In the genomic region with DNA sequence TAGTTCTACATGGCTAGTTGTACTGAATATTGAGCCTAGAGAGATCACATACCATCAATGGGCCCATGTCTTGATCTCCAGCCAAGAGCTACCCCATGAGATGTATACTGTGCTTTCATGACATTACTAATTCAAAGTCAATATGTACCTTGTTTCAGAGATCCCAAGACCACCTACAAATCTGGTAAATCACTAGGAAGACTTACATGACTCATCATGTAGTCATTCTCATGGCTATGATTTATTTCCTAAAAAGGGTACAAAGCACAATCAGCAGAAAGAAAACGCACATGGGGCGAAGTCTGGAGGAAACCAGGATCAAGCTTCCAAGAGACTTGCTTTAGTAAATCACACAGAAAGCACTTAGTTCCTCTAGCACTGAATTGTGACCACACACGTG, we compare ENCODE assay signal across 15 cellular contexts.
A peak's percentile ranks its signal among the peaks of the same experiment; 100 is the strongest.
DNase-seq lines count a peak whose midpoint lies in the region; ATAC-seq, FAIRE-seq and TF ChIP-seq lines count a peak whose summit lies in the region.
"Had no signal": no experiment of that assay in that cellular context is flagged by ENCODE, and none has a peak within 500 bp of the region (broad histone marks: within the 10 kb centered on the region; RNA-seq: fewer than 3 reads in every experiment).

No MANE protein-coding gene starts in this region.

- DNase-seq in A549 (ENCODE audit: low read depth in 1 of 2, low spot score in 1 of 2) (peak in 1 of 2 experiments; percentile 81), HT1080 (ENCODE audit: low read depth) (peak; percentile 95), mammary epithelial cell (peak; percentile 52), keratinocyte (ENCODE audit: low read depth, low spot score) (no peak), upper lobe of right lung (no peak), chondrocyte (ENCODE audit: low spot score) (no peak)
- DNase-seq: activated CD4-positive, alpha-beta T cell treated with anti-CD3 and anti-CD28 coated beads, Interleukin-2, amount 50 U/mL, for 4 hours; activated effector memory CD4-positive, alpha-beta T cell treated with anti-CD3 and anti-CD28 coated beads, Interleukin-2, amount 50 U/mL, for 16 hours; erythroblast; NCI-H1105 treated with DMSO at 0.1 percent for 48 hours had no signal

- CTCF ChIA-PET in A549 (lab: Yijun Ruan, JAX) (interaction anchor here (0.9 to 1.9 kb wide), 3 partner anchors 17 to 28 kb away, joined by 3 to 6 read pairs (median 5); no protein-coding TSS in a partner anchor), mammary epithelial cell (lab: Charles Lee; ENCODE audit: low non-redundant PET) (no interaction called here)

- H3K4me3 ChIP-seq in A549 = no peak overlapping the region
- no peak overlapping the region for H3K4me3 ChIP-seq in mammary epithelial cell (replicated peaks in 1 of 3; ENCODE audit: insufficient read depth in 1 of 3, low read depth in 2 of 3, low read length in 3 of 3)
- no peak overlapping the region for H3K4me3 ChIP-seq in keratinocyte (ENCODE audit: control insufficient read depth in 2 of 3, extremely low read depth in 1 of 3, insufficient read depth in 2 of 3, low read depth in 1 of 3, low read length in 3 of 3)
- H3K4me3 ChIP-seq in upper lobe of right lung = no peak overlapping the region

- peaks cover 6% of the 10 kb centered on the region for H3K9me3 Mint-ChIP-seq in chondrocyte (ENCODE audit: low read depth)
- H3K9me3 Mint-ChIP-seq: T-helper 1 cell treated with Interleukin-12 subunit alpha and Interleukin-12 subunit beta and Interleukin-4 antibody, amounts not matched to agents 30 μg/mL and 1 μg/mL, for 36 hours had no signal

- in situ Hi-C loops in mammary epithelial cell (cut with MboI; ENCODE audit: low sequenced_read_pairs in 2 of 2) = loop anchor here in 1 of 2 donors (25.0 kb wide), 1 partner anchor 294 kb away; no protein-coding TSS in a partner anchor

- no peaks in the 10 kb centered on the region for H3K79me2 ChIP-seq in mammary epithelial cell (ENCODE audit: insufficient read depth, low read length)
- no peaks in the 10 kb centered on the region for H3K79me2 ChIP-seq in keratinocyte (ENCODE audit: control insufficient read depth, insufficient read depth, low read length)
- H3K79me2 ChIP-seq: parathyroid adenoma had no signal

- H3K4me1 Mint-ChIP-seq in chondrocyte (ENCODE audit: low read depth) = peaks cover 23% of the 10 kb centered on the region

- no peak; a peak in 1 of 5 replicates for TF ChIP-seq EP300 in A549 (IDR thresholded peaks at IDR 0.05)

- no peaks in the 10 kb centered on the region for H3K27me3 Mint-ChIP-seq in chondrocyte (ENCODE audit: low read depth)

- H3K9ac ChIP-seq in mammary epithelial cell (ENCODE audit: insufficient read depth, low read length) (no peak overlapping the region), keratinocyte (ENCODE audit: control insufficient read depth, extremely low read depth, insufficient read depth, low read length) (no peak overlapping the region)
- H3K9ac ChIP-seq: parathyroid adenoma had no signal

- peaks cover 5% of the 10 kb centered on the region for H3K36me3 Mint-ChIP-seq in chondrocyte (ENCODE audit: low read depth)

- ATAC-seq in A549 = peak in 1 of 2 experiments; percentile 87; a peak in 3 of 6 replicates
- no peak for ATAC-seq in upper lobe of right lung
- no peak for ATAC-seq in GM18519 (IDR thresholded peaks at IDR 0.05; ENCODE audit: low FRiP score, unreplicated experiment)
- no peak for ATAC-seq in GM19324 (IDR thresholded peaks at IDR 0.05; ENCODE audit: low FRiP score, unreplicated experiment)

- H2AFZ ChIP-seq in mammary epithelial cell (ENCODE audit: low read depth, low read length) (peak overlapping the region; percentile 12), keratinocyte (ENCODE audit: control insufficient read depth, low read length) (peak overlapping the region; percentile 26)
- H2AFZ ChIP-seq: parathyroid adenoma had no signal

- H3K27me3 ChIP-seq in mammary epithelial cell (ENCODE audit: insufficient read depth, low read length) = no peaks in the 10 kb centered on the region
- no peaks in the 10 kb centered on the region for H3K27me3 ChIP-seq in keratinocyte (ENCODE audit: control insufficient read depth, extremely low read depth, insufficient read depth, low read length)
- H3K27me3 ChIP-seq in upper lobe of right lung = no peaks in the 10 kb centered on the region

- intact Hi-C loops in mammary epithelial cell (cut with micrococcal nuclease) = no loop called here
- intact Hi-C loops in upper lobe of right lung (cut with DNase I) = no loop called here

- TF ChIP-seq CTCF in A549 (IDR thresholded peaks at IDR 0.05) (no peak), mammary epithelial cell (conservative IDR thresholded peaks at IDR 0.05 in 1 of 2, IDR thresholded peaks at IDR 0.05 in 1 of 2; ENCODE audit: extremely low read depth in 1 of 2, insufficient read depth in 1 of 2, low read depth in 1 of 2, low read length in 2 of 2) (no peak), keratinocyte (optimal IDR thresholded peaks at IDR 0.05 in 1 of 3, IDR thresholded peaks at IDR 0.05 in 1 of 3, conservative IDR thresholded peaks at IDR 0.05 in 1 of 3; ENCODE audit: extremely low read depth in 1 of 3, insufficient read depth in 2 of 3, low read length in 3 of 3) (no peak), upper lobe of right lung (IDR thresholded peaks at IDR 0.05) (no peak), chondrocyte (IDR thresholded peaks at IDR 0.05) (no peak)

- H3K9me1 ChIP-seq in keratinocyte (ENCODE audit: control insufficient read depth, extremely low read depth, insufficient read depth, low read length) = no peaks in the 10 kb centered on the region

- H3K36me3 ChIP-seq in mammary epithelial cell (ENCODE audit: insufficient read depth, low read length) (no peaks in the 10 kb centered on the region), keratinocyte (ENCODE audit: control insufficient read depth in 2 of 2, extremely low read depth in 1 of 2, insufficient read depth in 2 of 2, low read length in 2 of 2) (no peaks in the 10 kb centered on the region), upper lobe of right lung (no peaks in the 10 kb centered on the region)

- H3K27ac Mint-ChIP-seq in chondrocyte (ENCODE audit: unreplicated experiment) = no peak overlapping the region
- H3K27ac Mint-ChIP-seq: T-helper 1 cell treated with Interleukin-12 subunit alpha and Interleukin-12 subunit beta and Interleukin-4 antibody, amounts not matched to agents 30 μg/mL and 1 μg/mL, for 36 hours; type B pancreatic cell had no signal

- no peak overlapping the region for H3K4me3 Mint-ChIP-seq in chondrocyte (ENCODE audit: unreplicated experiment)
- H3K4me3 Mint-ChIP-seq: T-helper 1 cell treated with Interleukin-12 subunit alpha and Interleukin-12 subunit beta and Interleukin-4 antibody, amounts not matched to agents 30 μg/mL and 1 μg/mL, for 36 hours; type B pancreatic cell had no signal

- H3K4me2 ChIP-seq in A549 (peak overlapping the region; percentile 37), mammary epithelial cell (ENCODE audit: insufficient read depth, low read depth, low read length) (no peak overlapping the region), keratinocyte (ENCODE audit: control insufficient read depth, extremely low read depth, insufficient read depth, low read depth, low read length) (peak overlapping the region; percentile 14)

- no peak; a peak in 1 of 5 replicates for TF ChIP-seq RAD21 in A549 (conservative IDR thresholded peaks at IDR 0.05 in 1 of 2, IDR thresholded peaks at IDR 0.05 in 1 of 2)

- BruUV-seq in mammary epithelial cell (replicated peaks; lab: Mats Ljungman, UMichigan) = no TSS peak

- FAIRE-seq in A549 (lab: Jason Lieb, UNC) (no peak), keratinocyte (lab: Jason Lieb, UNC) (peak; percentile 68)

- H3K27ac ChIP-seq in A549 (peak overlapping the region; percentile 62 to 65), mammary epithelial cell (ENCODE audit: insufficient read depth, low read depth, low read length) (no peak overlapping the region), keratinocyte (ENCODE audit: control insufficient read depth, insufficient read depth, low read length) (peak overlapping the region; percentile 2), upper lobe of right lung (no peak overlapping the region)
- H3K27ac ChIP-seq: parathyroid adenoma had no signal

- peaks cover 17% of the 10 kb centered on the region; the same call in 2 of the 3 replicates for H3K4me1 ChIP-seq in A549
- H3K4me1 ChIP-seq in mammary epithelial cell (ENCODE audit: insufficient read depth, low read length) = peaks cover 34% of the 10 kb centered on the region
- peaks cover 48% of the 10 kb centered on the region for H3K4me1 ChIP-seq in keratinocyte (ENCODE audit: control insufficient read depth, extremely low read depth, insufficient read depth, low read length)
- peaks cover 5% of the 10 kb centered on the region for H3K4me1 ChIP-seq in upper lobe of right lung

- WGBS in A549 (ENCODE audit: missing lambda C conversion rate) = 14% methylated on average over 3 of the region's 3 CpGs
- WGBS in mammary epithelial cell (ENCODE audit: low coverage, missing lambda C conversion rate) = 80% methylated on average over 3 of the region's 3 CpGs

- POLR2A ChIA-PET in A549 (lab: Yijun Ruan, JAX) = no interaction called here

- H4K20me1 ChIP-seq in mammary epithelial cell (ENCODE audit: insufficient read depth, low read length) (no peaks in the 10 kb centered on the region), keratinocyte (ENCODE audit: control insufficient read depth, extremely low read depth, insufficient read depth, low read length) (no peaks in the 10 kb centered on the region)

- no peak for TF ChIP-seq POLR2A in A549 (IDR thresholded peaks at IDR 0.05; ENCODE audit: low read length)

- dilution Hi-C loops in mammary epithelial cell (cut with HindIII; ENCODE audit: low sequenced_read_pairs) = no loop called here
- dilution Hi-C loops in keratinocyte (cut with MboI; ENCODE audit: extremely low pct_ligation_motif_present, low sequenced_read_pairs) = no loop called here

- H3K9me3 ChIP-seq in A549 (no peaks in the 10 kb centered on the region), mammary epithelial cell (replicated peaks; ENCODE audit: insufficient read depth, low read length) (no peaks in the 10 kb centered on the region), keratinocyte (ENCODE audit: control insufficient read depth, low read depth, low read length) (no peaks in the 10 kb centered on the region), upper lobe of right lung (no peaks in the 10 kb centered on the region)

TF ChIP-seq in A549, 52 proteins besides CTCF, POLR2A, EP300 and RAD21 (continues in another document):
- TF ChIP-seq TFCP2L1 (CRISPR knock-in tag; IDR thresholded peaks at IDR 0.05) = no peak
- TF ChIP-seq GATA3 (IDR thresholded peaks at IDR 0.05; ENCODE audit: borderline replicate concordance) = peak; percentile 53; the same call in 1 of the 2 replicates
- TF ChIP-seq KDM1A (IDR thresholded peaks at IDR 0.05; ENCODE audit: low read depth) = no peak
- TF ChIP-seq MAZ (IDR thresholded peaks at IDR 0.05; ENCODE audit: borderline replicate concordance, low read depth, low read length) = no peak
- TF ChIP-seq KDM5A (IDR thresholded peaks at IDR 0.05) = no peak
- TF ChIP-seq FOSL2 (IDR thresholded peaks at IDR 0.05) = peak; percentile 71
- peak; percentile 74 for TF ChIP-seq FOSL2 (CRISPR knock-in tag; IDR thresholded peaks at IDR 0.05)
- TF ChIP-seq CBX8 (IDR thresholded peaks at IDR 0.05) = no peak
- peak; percentile 84 for TF ChIP-seq JUNB (IDR thresholded peaks at IDR 0.05)
- no peak for TF ChIP-seq SREBF2 (IDR thresholded peaks at IDR 0.05)
- no peak for TF ChIP-seq SMC3 (IDR thresholded peaks at IDR 0.05)

Comparison
In these comparisons a context has a peak if more than half of its experiments do, and no peak if none do; other contexts are left out.
1. DNase-seq: peak in HT1080 (single experiment) and mammary epithelial cell (single experiment); none in keratinocyte (single experiment), upper lobe of right lung (single experiment) and chondrocyte (single experiment).
2. H3K27ac ChIP-seq: peak in A549 (2 of 2) and keratinocyte (single experiment); none in mammary epithelial cell (single experiment) and upper lobe of right lung (single experiment).